In the genomic region with DNA sequence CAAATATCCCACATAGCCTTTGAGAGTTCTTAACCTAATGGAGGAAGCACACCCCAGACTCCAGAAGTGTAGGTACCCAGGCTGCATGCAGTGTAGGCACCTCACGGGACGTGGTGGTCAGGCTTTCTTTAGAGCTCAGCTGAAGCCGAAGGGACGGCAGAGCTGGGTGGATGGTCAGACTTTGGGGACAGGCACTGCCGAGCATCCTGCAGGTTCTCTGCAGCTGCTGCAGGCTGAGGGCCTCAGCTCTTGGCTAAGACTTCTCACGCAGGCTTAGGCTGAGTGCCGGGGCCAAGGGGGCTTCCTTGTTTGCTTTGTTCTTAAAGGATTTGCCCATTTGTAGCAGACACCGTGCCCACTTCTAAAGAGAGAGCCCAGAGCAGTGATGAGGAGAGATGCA, we compare ENCODE assay signal across 20 cellular contexts.
A peak's percentile ranks its signal among the peaks of the same experiment; 100 is the strongest.
DNase-seq lines count a peak whose midpoint lies in the region; ATAC-seq and TF ChIP-seq lines count a peak whose summit lies in the region.
"Had no signal": no experiment of that assay in that cellular context is flagged by ENCODE, and none has a peak within 500 bp of the region (broad histone marks: within the 10 kb centered on the region; RNA-seq: fewer than 3 reads in every experiment).

No MANE protein-coding gene starts in this region.

- peaks cover 0 to 22% of the 10 kb centered on the region in 2 donors for H3K4me1 ChIP-seq in neuronal stem cell (ENCODE audit: control insufficient read depth in 2 of 2, insufficient read depth in 1 of 2, low read depth in 1 of 2, low read length in 2 of 2)
- H3K4me1 ChIP-seq in esophagus muscularis mucosa: no peaks in the 10 kb centered on the region
- H3K4me1 ChIP-seq: A549, BE2C, HAP-1 had no signal

- no peak overlapping the region for H4K8ac ChIP-seq in neuronal stem cell (ENCODE audit: low read depth, low read length)

- no peak for ATAC-seq in stimulated activated effector memory CD8-positive, alpha-beta T cell treated with anti-CD3 and anti-CD28 coated beads, Interleukin-12 subunit alpha, Interleukin-12 subunit beta, amount 100 ng/mL, for 72 hours
- ATAC-seq in GM19467 (IDR thresholded peaks at IDR 0.05; ENCODE audit: unreplicated experiment): no peak
- ATAC-seq: GM23338 had no signal

- no peak for TF ChIP-seq POLR2A in esophagus muscularis mucosa (IDR thresholded peaks at IDR 0.05; ENCODE audit: low read depth)

- H3K27ac ChIP-seq in neuronal stem cell (replicated peaks; ENCODE audit: low read length): no peak overlapping the region
- no peak overlapping the region for H3K27ac ChIP-seq in esophagus muscularis mucosa (replicated peaks in 1 of 4)
- H3K27ac ChIP-seq: A549; BLaER1 treated with 17β-estradiol and CSF1 and Interleukin-3, amounts not matched to agents 10 nM and 100 nM had no signal

- peak; percentile 36 for DNase-seq in NCI-H82 (lab: John Stamatoyannopoulos, UW)
- no peak for DNase-seq in NCI-H82 treated with DMSO at 0.1 percent for 48 hours (lab: John Stamatoyannopoulos, UW; ENCODE audit: unreplicated experiment)
- DNase-seq in neuronal stem cell (ENCODE audit: low spot score): no peak
- DNase-seq in stimulated activated effector memory CD8-positive, alpha-beta T cell treated with anti-CD3 and anti-CD28 coated beads, Interleukin-12 subunit alpha, Interleukin-12 subunit beta, amount 100 ng/mL, for 72 hours (ENCODE audit: low spot score in 2 of 2): no peak
- no peak for DNase-seq in esophagus muscularis mucosa (ENCODE audit: extremely low spot score)
- DNase-seq: 8988T; ACHN; AML-193; BE2C; CD4-positive, alpha-beta T cell; DMS 273 treated with DMSO at 0.1 percent for 48 hours; DMS79; HFFc6 had no signal

- H2BK15ac ChIP-seq in neuronal stem cell (ENCODE audit: low read length): no peak overlapping the region

- no peak for TF ChIP-seq EP300 in esophagus muscularis mucosa (IDR thresholded peaks at IDR 0.05)

- no peak overlapping the region for H2BK12ac ChIP-seq in neuronal stem cell (ENCODE audit: low read length)

- H3K36me3 ChIP-seq in neuronal stem cell (replicated peaks in 1 of 2; ENCODE audit: control insufficient read depth in 2 of 2, insufficient read depth in 2 of 2, low read length in 2 of 2) (no peaks in the 10 kb centered on the region), esophagus muscularis mucosa (no peaks in the 10 kb centered on the region)
- H3K36me3 ChIP-seq: BE2C; BLaER1 treated with 17β-estradiol and CSF1 and Interleukin-3, amounts not matched to agents 10 nM and 100 nM; HAP-1 had no signal

- no peak overlapping the region for H2AK5ac ChIP-seq in neuronal stem cell (ENCODE audit: low read depth, low read length)

- H3K27ac Mint-ChIP-seq in stimulated activated effector memory CD8-positive, alpha-beta T cell treated with anti-CD3 and anti-CD28 coated beads, Interleukin-12 subunit alpha, Interleukin-12 subunit beta, amount 100 ng/mL, for 72 hours: peak overlapping the region; percentile 46
- H3K27ac Mint-ChIP-seq: CD14-positive monocyte; CD4-positive, alpha-beta T cell; GM23338; HFFc6 had no signal

- H3K14ac ChIP-seq in neuronal stem cell (ENCODE audit: low read length): no peak overlapping the region

- H3K4me2 ChIP-seq in neuronal stem cell (ENCODE audit: insufficient read depth, low read length, poor library complexity, severe bottlenecking): no peak overlapping the region
- H3K4me2 ChIP-seq: A549; BLaER1 treated with 17β-estradiol and CSF1 and Interleukin-3, amounts not matched to agents 10 nM and 100 nM; GM23338 had no signal

- TF ChIP-seq CTCF in esophagus muscularis mucosa (IDR thresholded peaks at IDR 0.05): no peak

- no peak overlapping the region for H3K23ac ChIP-seq in neuronal stem cell (ENCODE audit: low read depth, low read length, poor library complexity)

- no peak overlapping the region for H3K4ac ChIP-seq in neuronal stem cell (ENCODE audit: low read length)

- no peak overlapping the region for H4K91ac ChIP-seq in neuronal stem cell (ENCODE audit: low read depth, low read length, poor library complexity)

- H3K9me3 Mint-ChIP-seq in stimulated activated effector memory CD8-positive, alpha-beta T cell treated with anti-CD3 and anti-CD28 coated beads, Interleukin-12 subunit alpha, Interleukin-12 subunit beta, amount 100 ng/mL, for 72 hours: no peaks in the 10 kb centered on the region
- H3K9me3 Mint-ChIP-seq: CD4-positive, alpha-beta T cell; GM23338; HFFc6 had no signal

- H3K18ac ChIP-seq in neuronal stem cell (ENCODE audit: low read length): peak overlapping the region; percentile 25

- no CpG with 5 or more reads among the region's 8 CpGs for WGBS in neuronal stem cell (ENCODE audit: extremely low coverage in 2 of 2, insufficient read length in 2 of 2, insufficient replicate concordance in 1 of 2), 2 donors
- 84% methylated on average over 8 of the region's 8 CpGs for WGBS in esophagus muscularis mucosa

- no peak overlapping the region for H2AFZ ChIP-seq in neuronal stem cell (ENCODE audit: low read length)
- H2AFZ ChIP-seq: GM23338 had no signal

- no peak overlapping the region for H3K9ac ChIP-seq in neuronal stem cell (ENCODE audit: low read depth, low read length, poor library complexity)
- H3K9ac ChIP-seq: BLaER1 treated with 17β-estradiol and CSF1 and Interleukin-3, amounts not matched to agents 10 nM and 100 nM had no signal

- H3K4me3 ChIP-seq in neuronal stem cell (ENCODE audit: low read length in 2 of 2) (no peak overlapping the region), esophagus muscularis mucosa (no peak overlapping the region)
- H3K4me3 ChIP-seq: A549; BLaER1 treated with 17β-estradiol and CSF1 and Interleukin-3, amounts not matched to agents 10 nM and 100 nM; GM23338; HAP-1 had no signal

- no peak overlapping the region for H2BK5ac ChIP-seq in neuronal stem cell (ENCODE audit: low read length)

- H3K4me3 Mint-ChIP-seq in stimulated activated effector memory CD8-positive, alpha-beta T cell treated with anti-CD3 and anti-CD28 coated beads, Interleukin-12 subunit alpha, Interleukin-12 subunit beta, amount 100 ng/mL, for 72 hours: no peak overlapping the region
- H3K4me3 Mint-ChIP-seq: CD14-positive monocyte; CD4-positive, alpha-beta T cell; CD8-positive, alpha-beta memory T cell; GM23338; HFFc6 had no signal

- intact Hi-C loops in esophagus muscularis mucosa (cut with DNase I): no loop called here

- no peaks in the 10 kb centered on the region for H3K4me1 Mint-ChIP-seq in stimulated activated effector memory CD8-positive, alpha-beta T cell treated with anti-CD3 and anti-CD28 coated beads, Interleukin-12 subunit alpha, Interleukin-12 subunit beta, amount 100 ng/mL, for 72 hours
- H3K4me1 Mint-ChIP-seq: CD14-positive monocyte; CD8-positive, alpha-beta memory T cell had no signal

- H2BK120ac ChIP-seq in neuronal stem cell (ENCODE audit: low read depth, low read length): no peak overlapping the region

- H3K79me1 ChIP-seq in neuronal stem cell (ENCODE audit: low read depth, low read length): no peaks in the 10 kb centered on the region

- H3K27me3 ChIP-seq in neuronal stem cell (ENCODE audit: control insufficient read depth in 3 of 3, insufficient read depth in 3 of 3, low read depth in 1 of 3, low read length in 3 of 3) (peaks cover 0 to 5% (median 0%) of the 10 kb centered on the region in 3 experiments), esophagus muscularis mucosa (peaks cover 0 to 6% (median 0%) of the 10 kb centered on the region in 4 donors)
- H3K27me3 ChIP-seq: BE2C; BLaER1 treated with 17β-estradiol and CSF1 and Interleukin-3, amounts not matched to agents 10 nM and 100 nM had no signal

- no peaks in the 10 kb centered on the region for H3K36me3 Mint-ChIP-seq in stimulated activated effector memory CD8-positive, alpha-beta T cell treated with anti-CD3 and anti-CD28 coated beads, Interleukin-12 subunit alpha, Interleukin-12 subunit beta, amount 100 ng/mL, for 72 hours
- H3K36me3 Mint-ChIP-seq: CD14-positive monocyte; CD8-positive, alpha-beta memory T cell had no signal

- no peaks in the 10 kb centered on the region for H3K9me3 ChIP-seq in neuronal stem cell (replicated peaks in 1 of 2; ENCODE audit: control insufficient read depth in 2 of 2, insufficient read depth in 1 of 2, low read depth in 1 of 2, low read length in 2 of 2)
- H3K9me3 ChIP-seq in esophagus muscularis mucosa: peaks cover 0 to 5% (median 0%) of the 10 kb centered on the region in 4 donors
- H3K9me3 ChIP-seq: A549; BE2C; BLaER1 treated with 17β-estradiol and CSF1 and Interleukin-3, amounts not matched to agents 10 nM and 100 nM; HAP-1 had no signal
